In genomic region chr6:44104661-44105060, GRCh38 we compare ENCODE assay signal across 19 cellular contexts. TPM values are rescaled to one million over a fixed set of nuclear protein-coding genes. Genes with fewer than 3 reads are reported as not detected.
DNase-seq lines count a peak whose midpoint lies in the region; ATAC-seq and TF ChIP-seq lines count a peak whose summit lies in the region.
"Had no signal": no experiment of that assay in that cellular context is flagged by ENCODE, and none has a peak within 500 bp of the region (broad histone marks: within the 10 kb centered on the region; RNA-seq: fewer than 3 reads in every experiment).

No MANE protein-coding gene starts in this region.

- H3K14ac ChIP-seq in H9 (ENCODE audit: insufficient read depth, low read length) = no peak overlapping the region

- H3T11ph ChIP-seq in H9 (ENCODE audit: low read length) = no peak overlapping the region

- DNase-seq in Ammon's horn (ENCODE audit: low spot score) (peak; percentile 75), right cardiac atrium (peak; percentile 54 to 80 (median 71)), GF-D8 (lab: John Stamatoyannopoulos, UW) (no peak), NCI-H2227 treated with DMSO at 0.1 percent for 48 hours (lab: John Stamatoyannopoulos, UW) (no peak), H9 (no peak), SW 1271 (lab: John Stamatoyannopoulos, UW) (no peak)
- DNase-seq: amniotic stem cell, DND-41, GM23248, NCI-H187 treated with DMSO at 0.1 percent for 48 hours, NCI-H524 treated with DMSO at 0.1 percent for 48 hours, nephron progenitor cell had no signal

- no peaks in the 10 kb centered on the region for H3K23me2 ChIP-seq in H9 (ENCODE audit: insufficient read length, low read depth, low read length, poor library complexity, severe bottlenecking)

- H3K9me3 Mint-ChIP-seq in H9 = no peaks in the 10 kb centered on the region
- H3K9me3 Mint-ChIP-seq: activated T-helper 17 cell treated with anti-CD3 and anti-CD28 coated beads, Interleukin-2, amount 50 U/mL, for 72 hours; nephron progenitor cell; type B pancreatic cell had no signal

- no peak overlapping the region for H2BK20ac ChIP-seq in H9 (ENCODE audit: low read depth, low read length, poor library complexity, severe bottlenecking)

- ATAC-seq in right cardiac atrium = peak; percentile 74 to 91
- ATAC-seq: activated T-helper 17 cell treated with anti-CD3 and anti-CD28 coated beads, Interleukin-2, amount 50 U/mL, for 72 hours had no signal

- H3K79me2 ChIP-seq in parathyroid adenoma = peaks cover 9% of the 10 kb centered on the region
- 0 out of 2 replicates have a peak, but pooled peaks cover 1% of the 10 kb centered on the region for H3K79me2 ChIP-seq in H9 (ENCODE audit: insufficient read depth, low read length)

- no peaks in the 10 kb centered on the region for H3K27me3 Mint-ChIP-seq in H9 (ENCODE audit: low read depth)
- H3K27me3 Mint-ChIP-seq: activated T-helper 17 cell treated with anti-CD3 and anti-CD28 coated beads, Interleukin-2, amount 50 U/mL, for 72 hours; type B pancreatic cell had no signal

- H3K4ac ChIP-seq in H9 (ENCODE audit: low read depth, low read length) = no peak overlapping the region

- no peak overlapping the region for H2BK15ac ChIP-seq in H9 (ENCODE audit: low read depth, low read length)

- intact Hi-C loops in right cardiac atrium (cut with DNase I) = no loop called here

- no peak overlapping the region for H2AK5ac ChIP-seq in H9 (ENCODE audit: insufficient read length, low read length)

- peak overlapping the region; percentile 62 for H3K27ac ChIP-seq in cingulate gyrus (ENCODE audit: low read depth, low read length)
- H3K27ac ChIP-seq in right cardiac atrium (ENCODE audit: low read length) = no peak overlapping the region
- H3K27ac ChIP-seq in parathyroid adenoma = peak overlapping the region; percentile 54
- no peak overlapping the region for H3K27ac ChIP-seq in H9 (ENCODE audit: insufficient read length, low read depth, low read length)
- H3K27ac ChIP-seq: GM23248, skin epidermis had no signal

- no peak overlapping the region for H3K56ac ChIP-seq in H9 (ENCODE audit: insufficient read length, low read depth, low read length)

- H3K4me1 ChIP-seq in right cardiac atrium (ENCODE audit: control insufficient read depth, insufficient read depth, low read length) = peaks cover 17% of the 10 kb centered on the region
- H3K4me1 ChIP-seq in parathyroid adenoma = peaks cover 3% of the 10 kb centered on the region
- H3K4me1 ChIP-seq in H9 (ENCODE audit: insufficient read depth, low read length) = no peaks in the 10 kb centered on the region

- H3K27me3 ChIP-seq in right cardiac atrium (ENCODE audit: control insufficient read depth, insufficient read depth) = no peaks in the 10 kb centered on the region
- H3K27me3 ChIP-seq in parathyroid adenoma (ENCODE audit: control insufficient read depth, insufficient read depth, low read length) = no peaks in the 10 kb centered on the region
- H3K27me3 ChIP-seq in H9 (ENCODE audit: insufficient read depth, low read length) = no peaks in the 10 kb centered on the region

- H3K4me3 Mint-ChIP-seq in H9 = no peak overlapping the region
- H3K4me3 Mint-ChIP-seq: activated T-helper 17 cell treated with anti-CD3 and anti-CD28 coated beads, Interleukin-2, amount 50 U/mL, for 72 hours; nephron progenitor cell; type B pancreatic cell had no signal

- H4K8ac ChIP-seq in H9 (replicated peaks; ENCODE audit: insufficient read length, low read depth, low read length) = no peak overlapping the region

- H3K9me3 ChIP-seq in right cardiac atrium (ENCODE audit: control insufficient read depth, low read length) (no peaks in the 10 kb centered on the region), parathyroid adenoma (ENCODE audit: control insufficient read depth, low read length) (no peaks in the 10 kb centered on the region), H9 (ENCODE audit: control insufficient read depth, low read depth, low read length) (no peaks in the 10 kb centered on the region)

- no peaks in the 10 kb centered on the region for H4K20me1 ChIP-seq in H9 (ENCODE audit: control insufficient read depth, insufficient read depth, insufficient read length)

- H3K4me1 Mint-ChIP-seq in H9 = peaks cover 17 to 21% of the 10 kb centered on the region in 2 experiments

- no peak overlapping the region for H2BK5ac ChIP-seq in H9 (ENCODE audit: insufficient read length, low read length)

- no peak overlapping the region for H3K4me2 ChIP-seq in parathyroid adenoma (ENCODE audit: low read length)
- H3K4me2 ChIP-seq in H9 (ENCODE audit: insufficient read depth, insufficient read length, low read length) = no peak overlapping the region

- H3K23ac ChIP-seq in H9 (ENCODE audit: insufficient read length, low read depth, low read length) = no peak overlapping the region

- no peak overlapping the region for H3K18ac ChIP-seq in H9 (ENCODE audit: insufficient read length, low read depth, low read length)

- H2BK12ac ChIP-seq in H9 (ENCODE audit: insufficient read length, low read depth, low read length) = no peak overlapping the region

- H4K5ac ChIP-seq in H9 (ENCODE audit: insufficient read length, low read depth, low read length) = no peak overlapping the region

- H2BK120ac ChIP-seq in H9 (ENCODE audit: low read depth, low read length, poor library complexity, severe bottlenecking) = no peak overlapping the region

- peak overlapping the region in 1 of 3 experiments; percentile 78; a peak in 1 of 7 replicates for H3K27ac Mint-ChIP-seq in H9
- H3K27ac Mint-ChIP-seq: nephron progenitor cell, type B pancreatic cell had no signal

- no peaks in the 10 kb centered on the region for H3K36me3 ChIP-seq in parathyroid adenoma (ENCODE audit: control insufficient read depth, insufficient read depth, low read length)

- no peak for TF ChIP-seq CTCF in parathyroid adenoma (IDR thresholded peaks at IDR 0.05)
- TF ChIP-seq CTCF in H9 (conservative IDR thresholded peaks at IDR 0.05) = no peak

- H3K79me1 ChIP-seq in H9 (ENCODE audit: insufficient read depth, low read depth, low read length, poor library complexity, severe bottlenecking) = peaks cover 11% of the 10 kb centered on the region

- no peak overlapping the region for H3K9ac ChIP-seq in parathyroid adenoma
- no peak overlapping the region for H3K9ac ChIP-seq in H9 (ENCODE audit: extremely low read depth, insufficient read length, low read length)
- H3K9ac ChIP-seq: GM23248 had no signal

- no peak overlapping the region for H4K91ac ChIP-seq in H9 (ENCODE audit: insufficient read length, low read depth, low read length)

- H3K36me3 Mint-ChIP-seq in H9 (ENCODE audit: insufficient read depth in 1 of 3, low read depth in 3 of 3) = peaks cover 24 to 68% (median 65%) of the 10 kb centered on the region in 3 experiments; a peak in 6 of 7 replicates

- H3K4me3 ChIP-seq in right cardiac atrium (ENCODE audit: low read length) (no peak overlapping the region), parathyroid adenoma (ENCODE audit: low read depth, low read length) (no peak overlapping the region)
- H3K4me3 ChIP-seq: GM23248, skin epidermis had no signal

- H2AFZ ChIP-seq in parathyroid adenoma (no peak overlapping the region), H9 (ENCODE audit: low read length) (no peak overlapping the region)
- H2AFZ ChIP-seq: GM23248 had no signal

- WGBS in right cardiac atrium = 39% methylated on average over 2 of the region's 2 CpGs
- WGBS in H9 (ENCODE audit: extremely low coverage, insufficient read length, low lambda C conversion rate) = no CpG with 5 or more reads among the region's 2 CpGs

RNA-seq across cellular contexts. Expression of gene MRPL14, which starts 22.6 kb away (rescaled TPM):
- total RNA-seq in right cardiac atrium (10 to 100 TPM; 31.0 to 38.1 (median 36.6) TPM), H9 (2021) (80.1 and 80.3 TPM in 2 replicates)
- 44.7 TPM for polyA plus RNA-seq in right cardiac atrium

RNA-seq across cellular contexts. Expression of gene TMEM63B, which starts 22.7 kb away (rescaled TPM):
- total RNA-seq in right cardiac atrium (10 to 100 TPM; 41.4 to 44.8 (median 43.4) TPM), H9 (2021) (56.3 and 56.8 TPM in 2 replicates)
- 27.7 TPM for polyA plus RNA-seq in right cardiac atrium

RNA-seq across cellular contexts. Expression of gene CAPN11, which starts 54.0 kb away (rescaled TPM):
- total RNA-seq in right cardiac atrium = under 1 TPM in 1 of 4 donors, not detected in 3; 0.38 TPM
- polyA plus RNA-seq in right cardiac atrium = 0.27 TPM
- total RNA-seq in H9 (2021) = 0.28 and 0.29 TPM in 2 replicates
- total RNA-seq: A172, epithelial cell of proximal tubule, GM23248 had no signal
- polyA plus RNA-seq: GM23248 had no signal

Comparison
In these comparisons a context has a peak if more than half of its experiments do, and no peak if none do; other contexts are left out.
1. DNase-seq: peak in Ammon's horn (single experiment) and right cardiac atrium (3 of 3); none in GF-D8 (single experiment), NCI-H2227 treated with DMSO at 0.1 percent for 48 hours (single experiment), H9 (single experiment) and SW 1271 (0 of 2).
2. H3K27ac ChIP-seq: peak in cingulate gyrus (single experiment) and parathyroid adenoma (single experiment); none in right cardiac atrium (single experiment) and H9 (single experiment).